Comparison of ENCODE assay signal across 16 cellular contexts in the genomic region with DNA sequence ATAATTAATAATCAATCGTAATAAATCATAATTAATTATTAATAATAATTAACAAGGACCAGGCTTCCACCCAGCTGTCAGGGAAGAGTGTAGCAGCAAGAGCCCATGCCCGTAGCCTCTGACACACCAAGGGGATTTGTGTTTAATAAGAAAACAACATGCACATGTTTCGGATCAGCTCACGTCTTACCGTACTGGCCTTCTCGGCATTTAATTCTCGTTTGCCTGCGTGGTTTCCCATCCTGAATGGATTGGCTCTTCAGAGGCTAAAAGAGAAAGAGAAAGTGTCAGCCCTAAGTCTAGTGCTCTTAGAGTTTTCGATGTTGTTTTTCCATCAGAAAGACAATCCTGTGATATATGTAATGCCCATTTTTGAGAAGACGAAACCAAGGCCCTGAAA. TPM values are rescaled to one million over a fixed set of nuclear protein-coding genes. Genes with fewer than 3 reads are reported as not detected.
DNase-seq lines count a peak whose midpoint lies in the region; ATAC-seq and TF ChIP-seq lines count a peak whose summit lies in the region.
"Had no signal": no experiment of that assay in that cellular context is flagged by ENCODE, and none has a peak within 500 bp of the region (broad histone marks: within the 10 kb centered on the region; RNA-seq: fewer than 3 reads in every experiment).

No MANE protein-coding gene starts in this region.

- H3K27me3 ChIP-seq in CD8-positive, alpha-beta T cell (ENCODE audit: insufficient read depth, low read length), result no peaks in the 10 kb centered on the region
- no peaks in the 10 kb centered on the region for H3K27me3 ChIP-seq in osteoblast (ENCODE audit: insufficient read depth, low read length)
- H3K27me3 ChIP-seq: stomach had no signal

- no peaks in the 10 kb centered on the region for H3K9me3 ChIP-seq in CD8-positive, alpha-beta T cell (ENCODE audit: low read length)
- H3K9me3 ChIP-seq in osteoblast (ENCODE audit: low read depth, low read length), result no peaks in the 10 kb centered on the region
- H3K9me3 ChIP-seq: stomach had no signal

- H3K4me1 ChIP-seq in CD8-positive, alpha-beta T cell (ENCODE audit: insufficient read depth, low read length), result peaks cover 93% of the 10 kb centered on the region
- peaks cover 61% of the 10 kb centered on the region for H3K4me1 ChIP-seq in osteoblast (ENCODE audit: insufficient read depth, low read length)

- peak overlapping the region; percentile 94 for H3K27ac Mint-ChIP-seq in CD8-positive, alpha-beta T cell
- H3K27ac Mint-ChIP-seq in IgD-negative memory B cell (peak overlapping the region; percentile 52 to 85 (median 72)), type B pancreatic cell (no peak overlapping the region)

- CTCF ChIA-PET in CD8-positive, alpha-beta T cell (lab: Charles Lee), result interaction anchor here (0.7 to 1.4 kb wide), 6 partner anchors 17 to 105 kb away, joined by 3 to 4 read pairs (median 3); no protein-coding TSS in a partner anchor

- no peak overlapping the region for H3K27ac ChIP-seq in CD8-positive, alpha-beta T cell (ENCODE audit: low read depth, low read length)
- no peak overlapping the region for H3K27ac ChIP-seq in osteoblast (ENCODE audit: low read depth, low read length)

- H3K4me3 ChIP-seq in CD8-positive, alpha-beta T cell (ENCODE audit: low read depth, low read length), result peak overlapping the region; percentile 8
- H3K4me3 ChIP-seq in astrocyte of the spinal cord (ENCODE audit: low read depth, low read length), result no peak overlapping the region
- H3K4me3 ChIP-seq in osteoblast (ENCODE audit: insufficient read depth, low read length), result no peak overlapping the region
- H3K4me3 ChIP-seq: stomach had no signal

- H3K27me3 Mint-ChIP-seq in CD8-positive, alpha-beta T cell (ENCODE audit: low read depth), result no peaks in the 10 kb centered on the region
- H3K27me3 Mint-ChIP-seq in IgD-negative memory B cell (no peaks in the 10 kb centered on the region), type B pancreatic cell (no peaks in the 10 kb centered on the region)

- peaks cover 98% of the 10 kb centered on the region for H3K4me1 Mint-ChIP-seq in CD8-positive, alpha-beta T cell (ENCODE audit: low read depth)
- H3K4me1 Mint-ChIP-seq in IgD-negative memory B cell, result peaks cover 64 to 72% (median 65%) of the 10 kb centered on the region in 3 donors
- H3K4me1 Mint-ChIP-seq in type B pancreatic cell (ENCODE audit: unreplicated experiment), result peaks cover 71% of the 10 kb centered on the region

- peaks cover 7% of the 10 kb centered on the region for H3K36me3 ChIP-seq in CD8-positive, alpha-beta T cell (ENCODE audit: insufficient read depth, low read length)
- no peaks in the 10 kb centered on the region for H3K36me3 ChIP-seq in osteoblast (ENCODE audit: insufficient read depth, low read length)

- H3K36me3 Mint-ChIP-seq in CD8-positive, alpha-beta T cell, result peaks cover 42% of the 10 kb centered on the region
- H3K36me3 Mint-ChIP-seq in IgD-negative memory B cell, result no peaks in the 10 kb centered on the region
- H3K36me3 Mint-ChIP-seq in type B pancreatic cell, result peaks cover 11% of the 10 kb centered on the region

- TF ChIP-seq CTCF in CD8-positive, alpha-beta T cell (IDR thresholded peaks at IDR 0.05), result no peak
- no peak for TF ChIP-seq CTCF in astrocyte of the spinal cord (IDR thresholded peaks at IDR 0.05; ENCODE audit: low read depth, low read length)
- no peak for TF ChIP-seq CTCF in osteoblast (IDR thresholded peaks at IDR 0.05; ENCODE audit: extremely low read depth, low read depth, low read length)
- TF ChIP-seq CTCF in type B pancreatic cell (conservative IDR thresholded peaks at IDR 0.05), result no peak

- peak overlapping the region; percentile 63 for H3K4me3 Mint-ChIP-seq in CD8-positive, alpha-beta T cell
- H3K4me3 Mint-ChIP-seq in IgD-negative memory B cell, result peak overlapping the region in 3 of 4 donors; percentile 19 to 73 (median 25)
- H3K4me3 Mint-ChIP-seq in type B pancreatic cell, result no peak overlapping the region

- POLR2A ChIA-PET in CD8-positive, alpha-beta T cell (lab: Charles Lee), result interaction anchor here (0.7 to 8.6 kb wide), 6 partner anchors 10 to 52 kb away, joined by 3 to 63 read pairs (median 4); a partner anchor contains a TSS

- no peak for ATAC-seq in CD8-positive, alpha-beta T cell

- peak overlapping the region; percentile 15 for H2AFZ ChIP-seq in osteoblast (ENCODE audit: low read length)

- in situ Hi-C loops in astrocyte of the spinal cord (cut with HindIII; ENCODE audit: low sequenced_read_pairs), result no loop called here

- H4K20me1 ChIP-seq in osteoblast (ENCODE audit: insufficient read depth, low read length), result no peaks in the 10 kb centered on the region

- no peaks in the 10 kb centered on the region for H3K79me2 ChIP-seq in osteoblast (ENCODE audit: insufficient read depth, low read length)

- no peak overlapping the region for H3K4me2 ChIP-seq in osteoblast (ENCODE audit: insufficient read depth, low read length)

- no peaks in the 10 kb centered on the region for H3K9me3 Mint-ChIP-seq in CD8-positive, alpha-beta T cell
- no peaks in the 10 kb centered on the region for H3K9me3 Mint-ChIP-seq in IgD-negative memory B cell
- H3K9me3 Mint-ChIP-seq in type B pancreatic cell, result no peaks in the 10 kb centered on the region

- peak in 1 of 7 experiments; percentile 45 for DNase-seq in CD8-positive, alpha-beta T cell
- peak; percentile 54 for DNase-seq in astrocyte of the spinal cord (ENCODE audit: low read depth, low spot score)
- DNase-seq in osteoblast (ENCODE audit: insufficient read length, low spot score, missing footprints), result no peak
- no peak for DNase-seq in HPDE6-E6E7 (ENCODE audit: extremely low spot score)
- no peak for DNase-seq in DMS53 treated with DMSO at 0.1 percent for 48 hours (lab: John Stamatoyannopoulos, UW; ENCODE audit: unreplicated experiment)
- no peak for DNase-seq in type B pancreatic cell (ENCODE audit: extremely low spot score, unreplicated experiment)
- DNase-seq: cerebellar nuclear complex; DMS153; HCEC 1CT; KBM-7; kidney glomerular epithelial cell; NCI-H2171; nucleus accumbens; stimulated activated CD4-positive, alpha-beta T cell treated with anti-CD3 and anti-CD28 coated beads, Interleukin-1b, Interleukin-23, amount 100 ng/mL, for 48 hours; stomach had no signal

- intact Hi-C loops in CD8-positive, alpha-beta T cell (cut with DNase I, micrococcal nuclease), result loop anchor here in 1 of 2 experiments (10.0 kb wide), 1 partner anchor 280 kb away; a partner anchor contains a TSS

RNA-seq across cellular contexts. Expression of a gene that starts 27.6 kb away (rescaled TPM):
- total RNA-seq in CD8-positive, alpha-beta T cell, result 10 to 100 TPM; 67.9 to 70.7 TPM
- 89.4 TPM for polyA plus RNA-seq in IgD-negative memory B cell
- total RNA-seq in osteoblast (1.5 and 2.2 TPM in 2 replicates), type B pancreatic cell (ENCODE audit: low replicate concordance) (14.5 and 34.0 TPM in 2 replicates)
